16 cellular contexts compared by ENCODE assay signal in the genomic region with DNA sequence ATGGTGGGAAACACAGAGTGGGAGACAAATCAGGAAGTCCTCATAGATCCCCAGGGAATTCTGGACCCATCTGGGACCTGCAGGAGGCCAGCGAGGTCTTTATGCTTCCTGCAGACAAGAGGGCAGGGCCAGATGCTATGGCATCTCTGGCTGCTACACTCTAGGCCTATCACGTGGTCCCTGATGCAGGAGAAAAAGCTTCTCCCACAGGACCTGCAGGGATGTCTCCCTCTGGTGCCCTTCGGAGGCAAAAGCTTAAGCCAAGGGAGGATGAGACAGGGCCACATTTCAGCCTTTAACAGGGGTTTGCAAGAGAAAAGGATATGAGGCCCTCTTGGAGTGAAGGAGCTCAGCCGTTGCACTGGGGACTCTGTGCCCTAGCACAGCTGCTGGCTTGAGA.
DNase-seq lines count a peak whose midpoint lies in the region; ATAC-seq and TF ChIP-seq lines count a peak whose summit lies in the region.
"Had no signal": no experiment of that assay in that cellular context is flagged by ENCODE, and none has a peak within 500 bp of the region (broad histone marks: within the 10 kb centered on the region; RNA-seq: fewer than 3 reads in every experiment).

No MANE protein-coding gene starts in this region.

- no peaks in the 10 kb centered on the region for H3K36me3 Mint-ChIP-seq in activated CD8-positive, alpha-beta memory T cell treated with anti-CD3 and anti-CD28 coated beads, Interleukin-2, amount 10 ng/mL, durations not matched to agents 7 days and 5 days
- H3K36me3 Mint-ChIP-seq in effector memory CD8-positive, alpha-beta T cell (ENCODE audit: insufficient read depth) = no peaks in the 10 kb centered on the region
- H3K36me3 Mint-ChIP-seq: CD8-positive, alpha-beta T cell; mesothelial cell of epicardium had no signal

- peak; percentile 52 for DNase-seq in AG08396 (ENCODE audit: low spot score)
- DNase-seq in GM12865 (ENCODE audit: low read depth) = peak; percentile 17
- DNase-seq in RPMI7951 (ENCODE audit: low read depth) = peak; percentile 57
- peak; percentile 53 for DNase-seq in iPS DF 4.7 (ENCODE audit: extremely low read depth, low spot score)
- no peak for DNase-seq in activated CD8-positive, alpha-beta memory T cell treated with anti-CD3 and anti-CD28 coated beads, Interleukin-2, amount 10 ng/mL, durations not matched to agents 7 days and 5 days
- DNase-seq in effector memory CD8-positive, alpha-beta T cell = no peak
- DNase-seq: CD8-positive, alpha-beta T cell; effector memory CD4-positive, alpha-beta T cell; NCI-H446; SIG-M5; stimulated activated CD4-positive, alpha-beta T cell treated with anti-CD3 and anti-CD28 coated beads, Interleukin-1b, Interleukin-23, amount 100 ng/mL, for 48 hours; stimulated activated naive CD4-positive, alpha-beta T cell treated with Interleukin-2 at 50 U/mL for 16 hours had no signal

- H3K27ac Mint-ChIP-seq in activated CD8-positive, alpha-beta memory T cell treated with anti-CD3 and anti-CD28 coated beads, Interleukin-2, amount 10 ng/mL, durations not matched to agents 7 days and 5 days = no peak overlapping the region
- H3K27ac Mint-ChIP-seq in effector memory CD8-positive, alpha-beta T cell = no peak overlapping the region
- H3K27ac Mint-ChIP-seq: CD8-positive, alpha-beta T cell; mesothelial cell of epicardium had no signal

- no peaks in the 10 kb centered on the region for H3K9me3 Mint-ChIP-seq in activated CD8-positive, alpha-beta memory T cell treated with anti-CD3 and anti-CD28 coated beads, Interleukin-2, amount 10 ng/mL, durations not matched to agents 7 days and 5 days (ENCODE audit: low read depth)
- no peaks in the 10 kb centered on the region for H3K9me3 Mint-ChIP-seq in effector memory CD8-positive, alpha-beta T cell
- H3K9me3 Mint-ChIP-seq: CD8-positive, alpha-beta T cell; mesothelial cell of epicardium had no signal

- ATAC-seq in activated CD8-positive, alpha-beta memory T cell treated with anti-CD3 and anti-CD28 coated beads, Interleukin-2, amount 10 ng/mL, durations not matched to agents 7 days and 5 days = no peak
- no peak for ATAC-seq in HG03280 (IDR thresholded peaks at IDR 0.05; ENCODE audit: unreplicated experiment)
- ATAC-seq in HG02938 (IDR thresholded peaks at IDR 0.05; ENCODE audit: unreplicated experiment) = no peak
- ATAC-seq in effector memory CD8-positive, alpha-beta T cell (replicated peaks) = no peak
- ATAC-seq: activated CD4-positive, CD25-positive, alpha-beta regulatory T cell treated with anti-CD3 and anti-CD28 coated beads, Interleukin-2, amount 50 U/mL, for 24 hours; CD8-positive, alpha-beta T cell had no signal

- TF ChIP-seq CTCF in GM12865 (IDR thresholded peaks at IDR 0.05; ENCODE audit: insufficient read depth, low read depth, low read length, missing control alignments) = peak; percentile 6

- H3K4me3 ChIP-seq in GM12865 (ENCODE audit: low read depth, low read length) = no peak overlapping the region

- H3K4me1 Mint-ChIP-seq in activated CD8-positive, alpha-beta memory T cell treated with anti-CD3 and anti-CD28 coated beads, Interleukin-2, amount 10 ng/mL, durations not matched to agents 7 days and 5 days = no peaks in the 10 kb centered on the region
- H3K4me1 Mint-ChIP-seq in effector memory CD8-positive, alpha-beta T cell (ENCODE audit: low read depth in 2 of 2) = no peaks in the 10 kb centered on the region
- H3K4me1 Mint-ChIP-seq: mesothelial cell of epicardium had no signal

- peaks cover 4% of the 10 kb centered on the region for H3K27me3 Mint-ChIP-seq in activated CD8-positive, alpha-beta memory T cell treated with anti-CD3 and anti-CD28 coated beads, Interleukin-2, amount 10 ng/mL, durations not matched to agents 7 days and 5 days
- peaks cover 53 to 74% of the 10 kb centered on the region in 2 donors for H3K27me3 Mint-ChIP-seq in effector memory CD8-positive, alpha-beta T cell

- H3K4me3 Mint-ChIP-seq in activated CD8-positive, alpha-beta memory T cell treated with anti-CD3 and anti-CD28 coated beads, Interleukin-2, amount 10 ng/mL, durations not matched to agents 7 days and 5 days = no peak overlapping the region
- no peak overlapping the region for H3K4me3 Mint-ChIP-seq in effector memory CD8-positive, alpha-beta T cell
- H3K4me3 Mint-ChIP-seq: CD8-positive, alpha-beta T cell; mesothelial cell of epicardium had no signal

- CTCF ChIA-PET in activated CD8-positive, alpha-beta memory T cell treated with anti-CD3 and anti-CD28 coated beads, Interleukin-2, amount 10 ng/mL, durations not matched to agents 7 days and 5 days (lab: Charles Lee) = interaction anchor here (1.1 kb wide), 1 partner anchor 180 kb away, joined by 3 read pairs; no protein-coding TSS in a partner anchor

Comparison
In these comparisons a context has a peak if more than half of its experiments do, and no peak if none do; other contexts are left out.
1. DNase-seq: peak in AG08396 (single experiment), GM12865 (single experiment), RPMI7951 (single experiment) and iPS DF 4.7 (single experiment); none in activated CD8-positive, alpha-beta memory T cell treated with anti-CD3 and anti-CD28 coated beads, Interleukin-2, amount 10 ng/mL, durations not matched to agents 7 days and 5 days (single experiment) and effector memory CD8-positive, alpha-beta T cell (0 of 3).